11 cellular contexts compared by ENCODE assay signal in genomic region chr9:70553718-70554673, GRCh38.
DNase-seq lines count a peak whose midpoint lies in the region; ATAC-seq and TF ChIP-seq lines count a peak whose summit lies in the region.
"Had no signal": no experiment of that assay in that cellular context is flagged by ENCODE, and none has a peak within 500 bp of the region (broad histone marks: within the 10 kb centered on the region; RNA-seq: fewer than 3 reads in every experiment).

No MANE protein-coding gene starts in this region.

- no peaks in the 10 kb centered on the region for H3K9me3 Mint-ChIP-seq in brain
- no peaks in the 10 kb centered on the region for H3K9me3 Mint-ChIP-seq in stimulated activated effector memory CD8-positive, alpha-beta T cell treated with anti-CD3 and anti-CD28 coated beads, Interleukin-12 subunit alpha, Interleukin-12 subunit beta, amount 100 ng/mL, for 72 hours
- H3K9me3 Mint-ChIP-seq: T-helper 2 cell treated with Interferon-gamma antibody and Interleukin-4, amounts not matched to agents 5 μg/mL and 100 μg/mL, for 36 hours had no signal

- H3K4me1 ChIP-seq in iPS-20b (ENCODE audit: insufficient read depth, low read length) (peaks cover 18% of the 10 kb centered on the region; the same call in 1 of the 2 replicates), colonic mucosa (no peaks in the 10 kb centered on the region), right lobe of liver (no peaks in the 10 kb centered on the region)

- no peaks in the 10 kb centered on the region for H3K27me3 Mint-ChIP-seq in brain

- peaks cover 21% of the 10 kb centered on the region for H3K4me1 Mint-ChIP-seq in brain
- peaks cover 6% of the 10 kb centered on the region for H3K4me1 Mint-ChIP-seq in stimulated activated effector memory CD8-positive, alpha-beta T cell treated with anti-CD3 and anti-CD28 coated beads, Interleukin-12 subunit alpha, Interleukin-12 subunit beta, amount 100 ng/mL, for 72 hours

- no peaks in the 10 kb centered on the region for H3K36me3 ChIP-seq in iPS-20b (ENCODE audit: insufficient read depth, low read depth, low read length)
- no peaks in the 10 kb centered on the region for H3K36me3 ChIP-seq in colonic mucosa
- no peaks in the 10 kb centered on the region for H3K36me3 ChIP-seq in right lobe of liver

- H3K27ac Mint-ChIP-seq in brain: peak overlapping the region; percentile 13 to 74 (median 68)
- H3K27ac Mint-ChIP-seq in stimulated activated effector memory CD8-positive, alpha-beta T cell treated with anti-CD3 and anti-CD28 coated beads, Interleukin-12 subunit alpha, Interleukin-12 subunit beta, amount 100 ng/mL, for 72 hours: peak overlapping the region; percentile 50
- H3K27ac Mint-ChIP-seq: T-helper 2 cell treated with Interferon-gamma antibody and Interleukin-4, amounts not matched to agents 5 μg/mL and 100 μg/mL, for 36 hours had no signal

- H3K27me3 ChIP-seq in iPS-20b (ENCODE audit: insufficient read depth, low read length) (no peaks in the 10 kb centered on the region), colonic mucosa (no peaks in the 10 kb centered on the region), right lobe of liver (no peaks in the 10 kb centered on the region)

- WGBS in right lobe of liver (ENCODE audit: insufficient coverage, low coverage, low lambda C conversion rate, missing lambda C conversion rate): 80% methylated on average over 5 of the region's 12 CpGs

- peak overlapping the region in 2 of 5 experiments; percentile 21 to 22 for H3K4me3 Mint-ChIP-seq in brain
- H3K4me3 Mint-ChIP-seq in stimulated activated effector memory CD8-positive, alpha-beta T cell treated with anti-CD3 and anti-CD28 coated beads, Interleukin-12 subunit alpha, Interleukin-12 subunit beta, amount 100 ng/mL, for 72 hours: no peak overlapping the region
- H3K4me3 Mint-ChIP-seq: T-helper 2 cell treated with Interferon-gamma antibody and Interleukin-4, amounts not matched to agents 5 μg/mL and 100 μg/mL, for 36 hours had no signal

- ATAC-seq in stimulated activated effector memory CD8-positive, alpha-beta T cell treated with anti-CD3 and anti-CD28 coated beads, Interleukin-12 subunit alpha, Interleukin-12 subunit beta, amount 100 ng/mL, for 72 hours: no peak
- no peak for ATAC-seq in right lobe of liver
- no peak for ATAC-seq in HG03442 (IDR thresholded peaks at IDR 0.05; ENCODE audit: unreplicated experiment)
- no peak for ATAC-seq in HG03460 (IDR thresholded peaks at IDR 0.05; ENCODE audit: unreplicated experiment)

- no peaks in the 10 kb centered on the region for H3K9me3 ChIP-seq in iPS-20b (ENCODE audit: insufficient read depth, low read depth, low read length)
- no peaks in the 10 kb centered on the region for H3K9me3 ChIP-seq in colonic mucosa
- no peaks in the 10 kb centered on the region for H3K9me3 ChIP-seq in right lobe of liver

- TF ChIP-seq CTCF in brain (conservative IDR thresholded peaks at IDR 0.05) (no peak), colonic mucosa (IDR thresholded peaks at IDR 0.05) (no peak), right lobe of liver (IDR thresholded peaks at IDR 0.05) (no peak)

- TF ChIP-seq POLR2A in right lobe of liver (IDR thresholded peaks at IDR 0.05): no peak

- intact Hi-C loops in colonic mucosa (cut with DNase I): no loop called here
- intact Hi-C loops in right lobe of liver (cut with DNase I): no loop called here

- H3K9ac ChIP-seq in iPS-20b (ENCODE audit: low read depth, low read length) (peak overlapping the region; percentile 24; the same call in 1 of the 2 replicates), colonic mucosa (ENCODE audit: low read depth in 2 of 2, low read length in 2 of 2) (no peak overlapping the region)

- peak overlapping the region; percentile 32 for H3K27ac ChIP-seq in iPS-20b (ENCODE audit: low read length)
- no peak overlapping the region for H3K27ac ChIP-seq in colonic mucosa
- H3K27ac ChIP-seq in right lobe of liver: no peak overlapping the region

- peaks cover 12% of the 10 kb centered on the region for H3K36me3 Mint-ChIP-seq in brain
- no peaks in the 10 kb centered on the region for H3K36me3 Mint-ChIP-seq in stimulated activated effector memory CD8-positive, alpha-beta T cell treated with anti-CD3 and anti-CD28 coated beads, Interleukin-12 subunit alpha, Interleukin-12 subunit beta, amount 100 ng/mL, for 72 hours

- DNase-seq in HS-5 (ENCODE audit: low read depth) (peak; percentile 42), colonic mucosa (no peak), right lobe of liver (no peak)
- no peak for DNase-seq in stimulated activated effector memory CD8-positive, alpha-beta T cell treated with anti-CD3 and anti-CD28 coated beads, Interleukin-12 subunit alpha, Interleukin-12 subunit beta, amount 100 ng/mL, for 72 hours (ENCODE audit: low spot score in 2 of 2)
- DNase-seq: activated naive CD4-positive, alpha-beta T cell treated with Interleukin-2 at 50 U/mL for 16 hours; NCI-H1105 treated with DMSO at 0.1 percent for 48 hours had no signal

- no peak overlapping the region; the same call in 1 of the 2 replicates for H3K4me3 ChIP-seq in iPS-20b (ENCODE audit: low read length)
- no peak overlapping the region for H3K4me3 ChIP-seq in colonic mucosa
- H3K4me3 ChIP-seq in right lobe of liver: no peak overlapping the region
